Comparison of ENCODE assay signal across 8 cellular contexts in the genomic region with DNA sequence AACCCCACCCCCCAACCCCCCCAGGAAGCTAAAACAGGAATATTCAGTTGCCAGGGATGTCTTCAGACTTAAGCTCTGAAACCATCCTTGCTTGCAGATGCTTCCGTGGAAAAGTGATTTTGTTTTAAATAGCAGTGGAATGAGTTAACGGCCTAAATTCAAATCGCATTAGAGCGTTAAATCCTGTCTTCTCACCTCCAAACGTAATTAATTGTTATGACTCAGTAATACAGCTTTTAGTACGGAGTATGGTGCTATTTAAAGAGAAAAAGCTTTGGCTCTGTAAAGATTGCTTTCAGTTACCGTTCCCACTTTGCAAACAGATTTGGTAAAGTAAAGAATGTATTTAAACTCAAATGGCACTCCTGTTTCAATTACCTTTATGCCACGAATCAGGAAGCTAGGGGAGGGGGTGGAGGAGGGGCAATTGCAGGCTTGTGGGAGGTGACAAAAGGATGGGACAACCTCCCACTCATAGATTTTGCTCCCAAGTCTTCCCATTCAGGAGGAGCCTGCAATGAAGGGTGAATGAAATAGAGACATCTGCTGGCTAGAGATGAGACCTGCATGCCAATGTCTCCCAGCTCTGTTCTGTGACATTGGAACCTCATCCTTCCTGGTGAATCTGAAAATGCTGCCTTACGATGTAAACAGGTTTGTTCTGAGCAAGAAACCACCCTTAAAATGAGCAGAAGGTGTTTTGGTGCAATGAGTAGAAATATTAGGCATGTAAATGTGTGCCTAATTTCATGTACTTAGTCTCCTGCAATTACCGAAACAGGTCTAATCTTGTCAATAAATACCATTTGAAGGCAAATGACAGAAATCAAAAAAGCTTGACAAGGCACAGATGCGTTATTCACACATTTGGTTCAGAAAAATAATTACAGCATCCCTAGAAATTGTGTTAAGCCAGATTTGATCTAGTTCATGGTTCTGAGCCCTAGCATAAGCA. TPM values are rescaled to one million over a fixed set of nuclear protein-coding genes. Genes with fewer than 3 reads are reported as not detected.
DNase-seq lines count a peak whose midpoint lies in the region; ATAC-seq, FAIRE-seq and TF ChIP-seq lines count a peak whose summit lies in the region.

No MANE protein-coding gene starts in this region.

- H3K9me3 ChIP-seq in A549 (no peaks in the 10 kb centered on the region), adipocyte (ENCODE audit: control insufficient read depth, low read length) (no peaks in the 10 kb centered on the region), prostate gland (no peaks in the 10 kb centered on the region)

- H3K27ac ChIP-seq in A549 (peak overlapping the region in 1 of 2 experiments; percentile 40; a peak in 2 of 6 replicates), prostate gland (peak overlapping the region; percentile 37 to 60)

- ATAC-seq in A549 (peak; percentile 81 to 94), HG03039 (IDR thresholded peaks at IDR 0.05; ENCODE audit: unreplicated experiment) (peak; percentile 60), left cardiac atrium (peak; percentile 71 to 86)

- peak overlapping the region; percentile 60 for H3K4me2 ChIP-seq in A549

- peak; percentile 72 for TF ChIP-seq CTCF in A549 (IDR thresholded peaks at IDR 0.05)
- peak; percentile 51 to 85 (median 74) for TF ChIP-seq CTCF in prostate gland (IDR thresholded peaks at IDR 0.05)

- WGBS in A549 (ENCODE audit: missing lambda C conversion rate) = 36% methylated on average over 11 of the region's 11 CpGs
- 15% methylated on average over 11 of the region's 11 CpGs for WGBS in prostate gland

- intact Hi-C loops in left cardiac atrium (cut with DNase I) = loop anchor here (2.0 to 10.0 kb wide), 6 partner anchors 139 to 1379 kb away; no protein-coding TSS in a partner anchor
- intact Hi-C loops in prostate gland (cut with DNase I) = loop anchor here (5.0 to 10.0 kb wide), 6 partner anchors 141 to 1381 kb away; no protein-coding TSS in a partner anchor

- H3K27me3 ChIP-seq in adipocyte (replicated peaks; ENCODE audit: control insufficient read depth, insufficient read depth, low read length) = no peaks in the 10 kb centered on the region
- no peaks in the 10 kb centered on the region for H3K27me3 ChIP-seq in prostate gland (replicated peaks; ENCODE audit: insufficient read depth)

- no peaks in the 10 kb centered on the region for H3K36me3 ChIP-seq in adipocyte (ENCODE audit: control insufficient read depth, insufficient read depth, low read length, severe bottlenecking)
- H3K36me3 ChIP-seq in prostate gland = no peaks in the 10 kb centered on the region

- peak overlapping the region; percentile 52 for H3K9ac ChIP-seq in adipocyte (ENCODE audit: low read length)

- CTCF ChIA-PET in A549 (lab: Yijun Ruan, JAX) = interaction anchor here (0.6 to 6.2 kb wide), 36 partner anchors 9 to 1888 kb away, joined by 3 to 61 read pairs (median 4); partner anchors contain the start of gene DNER

- no peak for TF ChIP-seq EP300 in A549 (IDR thresholded peaks at IDR 0.05)

- POLR2A ChIA-PET in A549 (lab: Yijun Ruan, JAX) = no interaction called here

- peak overlapping the region; percentile 27; the same call in 2 of the 3 replicates for H3K4me3 ChIP-seq in A549
- peak overlapping the region; percentile 68 for H3K4me3 ChIP-seq in adipocyte (ENCODE audit: low read length)
- peak overlapping the region in 1 of 2 donors; percentile 22 for H3K4me3 ChIP-seq in prostate gland

- DNase-seq in A549 (ENCODE audit: low read depth in 1 of 2, low spot score in 1 of 2) = peak; percentile 69 to 85
- no peak for DNase-seq in GM12892 (ENCODE audit: insufficient read length)
- DNase-seq in NCI-H2029 treated with DMSO at 0.1 percent for 48 hours (lab: John Stamatoyannopoulos, UW) = peak; percentile 76
- peak; percentile 88 for DNase-seq in adipocyte (ENCODE audit: low read depth)
- DNase-seq in left cardiac atrium = no peak
- peak; percentile 74 for DNase-seq in prostate gland (ENCODE audit: low spot score)
- no peak for DNase-seq in T-helper 9 cell

- H3K4me1 ChIP-seq in A549 = peaks cover 5% of the 10 kb centered on the region; the same call in 1 of the 3 replicates
- peaks cover 15% of the 10 kb centered on the region for H3K4me1 ChIP-seq in adipocyte (ENCODE audit: control insufficient read depth, insufficient read depth, low read length)
- H3K4me1 ChIP-seq in prostate gland (replicated peaks) = peaks cover 5% of the 10 kb centered on the region

- peak; percentile 65 for FAIRE-seq in A549 (lab: Jason Lieb, UNC)
- FAIRE-seq in GM12892 (lab: Jason Lieb, UNC) = peak; percentile 78

- peak; percentile 64 to 66 for TF ChIP-seq RAD21 in A549 (conservative IDR thresholded peaks at IDR 0.05 in 1 of 2, IDR thresholded peaks at IDR 0.05 in 1 of 2)

- TF ChIP-seq POLR2A in A549 (IDR thresholded peaks at IDR 0.05; ENCODE audit: low read length) = no peak
- no peak for TF ChIP-seq POLR2A in GM12892 (IDR thresholded peaks at IDR 0.05; ENCODE audit: low read depth, low read length)
- TF ChIP-seq POLR2A in prostate gland (IDR thresholded peaks at IDR 0.05) = no peak

TF ChIP-seq in A549, 52 proteins besides CTCF, POLR2A, EP300 and RAD21:
- TF ChIP-seq JUNB (IDR thresholded peaks at IDR 0.05) (no peak), ZNF302 (CRISPR knock-in tag; IDR thresholded peaks at IDR 0.05) (no peak), GATA3 (IDR thresholded peaks at IDR 0.05; ENCODE audit: borderline replicate concordance) (no peak), SMC3 (IDR thresholded peaks at IDR 0.05) (peak; percentile 80), RCOR1 (IDR thresholded peaks at IDR 0.05; ENCODE audit: low read depth, low read length) (no peak), CEBPB (IDR thresholded peaks at IDR 0.05) (no peak)

RNA-seq across cellular contexts. Expression of gene PID1, which starts 2.6 kb away (rescaled TPM):
- polyA plus RNA-seq in A549 (2011; rRNA removed) (0.75 and 1.3 TPM in 2 replicates), A549 (2017; fragmentation: RNase III; extraction: RNeasy Plus Mini Kit Qiagen cat#74134 plus additional on column Dnase treatment) (2.7 to 3.2 TPM (median 2.7 TPM) in 3 replicates)
- polyA plus RNA-seq in A549 (2012; cell fraction: cytosol; rRNA removed) = 1.4 TPM in 2 replicates
- polyA plus RNA-seq in A549 (2012; cell fraction: nucleus; rRNA removed) = 0.37 and 0.70 TPM in 2 replicates
- polyA minus RNA-seq in A549 (2011; rRNA and poly(A)+ RNA removed) = 0.50 and 1.0 TPM in 2 replicates
- not detected for polyA plus RNA-seq in GM12892 (2012; ENCODE audit: missing spikeins)
- total RNA-seq in left cardiac atrium (10 to 100 TPM; 11.3 to 15.1 TPM), prostate gland (10 to 100 TPM; 14.0 to 21.0 TPM)

Comparison
In these comparisons a context has a peak if more than half of its experiments do, and no peak if none do; other contexts are left out.
1. DNase-seq: peak in A549 (2 of 2), NCI-H2029 treated with DMSO at 0.1 percent for 48 hours (single experiment), adipocyte (single experiment) and prostate gland (single experiment); none in GM12892 (single experiment), left cardiac atrium (single experiment) and T-helper 9 cell (single experiment).
2. Peak in every context shown above with its lines, with median percentiles within 50 percentile points of each other: ATAC-seq.